16 cellular contexts compared by ENCODE assay signal in the genomic region with DNA sequence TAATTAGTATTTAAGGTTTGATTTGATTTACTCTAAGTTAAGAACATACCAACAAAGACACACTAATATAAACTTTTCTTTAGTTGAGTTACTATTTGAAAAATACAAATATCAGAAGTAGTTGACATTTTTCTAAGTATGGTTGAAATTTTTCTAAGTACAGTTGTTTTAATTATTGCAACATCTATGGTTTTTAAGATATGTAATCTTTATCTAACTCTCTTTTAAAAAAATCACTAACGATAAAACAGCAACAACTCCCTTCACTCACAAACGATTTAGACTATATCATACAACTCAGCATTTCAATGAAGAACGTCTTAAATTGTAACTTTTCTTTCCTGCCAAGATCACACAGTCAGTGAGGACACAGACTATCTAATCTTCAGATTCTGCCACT. TPM values are rescaled to one million over a fixed set of nuclear protein-coding genes. Genes with fewer than 3 reads are reported as not detected.
DNase-seq lines count a peak whose midpoint lies in the region; ATAC-seq and TF ChIP-seq lines count a peak whose summit lies in the region.
"Had no signal": no experiment of that assay in that cellular context is flagged by ENCODE, and none has a peak within 500 bp of the region (broad histone marks: within the 10 kb centered on the region; RNA-seq: fewer than 3 reads in every experiment).

No MANE protein-coding gene starts in this region.

- H3K4me3 Mint-ChIP-seq in activated CD4-positive, alpha-beta memory T cell treated with anti-CD3 and anti-CD28 coated beads, Interleukin-2, amount 10 ng/mL, durations not matched to agents 7 days and 5 days = peak overlapping the region; percentile 2
- H3K4me3 Mint-ChIP-seq in natural killer cell treated with Interleukin-12 subunit alpha and Interleukin-12 subunit beta and Interleukin-15 and Interleukin-18, amount 100 ng/mL, for 72 hours = peak overlapping the region; percentile 52

- H4K20me1 ChIP-seq in BLaER1 treated with 17β-estradiol and CSF1 and Interleukin-3, amounts not matched to agents 10 nM and 100 nM = peaks cover 0 to 18% (median 0%) of the 10 kb centered on the region in 11 experiments; a peak in 5 of 22 replicates

- no peaks in the 10 kb centered on the region for H3K27me3 ChIP-seq in BLaER1 treated with 17β-estradiol and CSF1 and Interleukin-3, amounts not matched to agents 10 nM and 100 nM
- H3K27me3 ChIP-seq in HUES64 (ENCODE audit: insufficient read depth, low read length) (no peaks in the 10 kb centered on the region), sigmoid colon (no peaks in the 10 kb centered on the region)
- H3K27me3 ChIP-seq: colonic mucosa, gastrocnemius medialis had no signal

- CTCF ChIA-PET in activated CD4-positive, alpha-beta memory T cell treated with anti-CD3 and anti-CD28 coated beads, Interleukin-2, amount 10 ng/mL, durations not matched to agents 7 days and 5 days (lab: Charles Lee) = no interaction called here

- H3K36me3 ChIP-seq in BLaER1 treated with 17β-estradiol and CSF1 and Interleukin-3, amounts not matched to agents 10 nM and 100 nM = peaks cover 39 to 56% (median 49%) of the 10 kb centered on the region in 11 experiments
- H3K36me3 ChIP-seq in HUES64 (ENCODE audit: insufficient read depth, low read length) (peaks cover 45% of the 10 kb centered on the region), sigmoid colon (peaks cover 0 to 46% (median 10%) of the 10 kb centered on the region in 4 donors)
- H3K36me3 ChIP-seq: colonic mucosa had no signal

- no peak for DNase-seq in activated CD4-positive, alpha-beta memory T cell treated with anti-CD3 and anti-CD28 coated beads, Interleukin-2, amount 10 ng/mL, durations not matched to agents 7 days and 5 days
- DNase-seq in natural killer cell treated with Interleukin-12 subunit alpha and Interleukin-12 subunit beta and Interleukin-15 and Interleukin-18, amount 100 ng/mL, for 72 hours (ENCODE audit: low spot score) = no peak
- DNase-seq in NCI-H2029 (lab: John Stamatoyannopoulos, UW) (no peak), sigmoid colon (no peak), left lobe of liver (ENCODE audit: low spot score) (no peak)
- DNase-seq: activated gamma-delta T cell treated with Interleukin-2 at 50 U/mL for 16 hours; colonic mucosa; gastrocnemius medialis; HCEC 1CT; lower lobe of right lung; naive thymus-derived CD8-positive, alpha-beta T cell; NCI-H2029 treated with DMSO at 0.1 percent for 48 hours; NCI-H526 treated with DMSO at 0.1 percent for 48 hours had no signal

- POLR2A ChIA-PET in activated CD4-positive, alpha-beta memory T cell treated with anti-CD3 and anti-CD28 coated beads, Interleukin-2, amount 10 ng/mL, durations not matched to agents 7 days and 5 days (lab: Charles Lee) = no interaction called here

- TF ChIP-seq EP300 in sigmoid colon (IDR thresholded peaks at IDR 0.05) = no peak

- H3K4me1 ChIP-seq in BLaER1 treated with 17β-estradiol and CSF1 and Interleukin-3, amounts not matched to agents 10 nM and 100 nM = peaks cover 22 to 40% (median 36%) of the 10 kb centered on the region in 10 experiments
- H3K4me1 ChIP-seq in HUES64 (ENCODE audit: insufficient read depth, low read length) = peaks cover 19% of the 10 kb centered on the region; the same call in 1 of the 2 replicates
- H3K4me1 ChIP-seq in sigmoid colon = peaks cover 0 to 36% (median 30%) of the 10 kb centered on the region in 4 donors

- peaks cover 32% of the 10 kb centered on the region for H3K36me3 Mint-ChIP-seq in activated CD4-positive, alpha-beta memory T cell treated with anti-CD3 and anti-CD28 coated beads, Interleukin-2, amount 10 ng/mL, durations not matched to agents 7 days and 5 days (ENCODE audit: low read depth)
- H3K36me3 Mint-ChIP-seq in natural killer cell treated with Interleukin-12 subunit alpha and Interleukin-12 subunit beta and Interleukin-15 and Interleukin-18, amount 100 ng/mL, for 72 hours = peaks cover 6% of the 10 kb centered on the region

- H3K27ac Mint-ChIP-seq in activated CD4-positive, alpha-beta memory T cell treated with anti-CD3 and anti-CD28 coated beads, Interleukin-2, amount 10 ng/mL, durations not matched to agents 7 days and 5 days = no peak overlapping the region
- no peak overlapping the region for H3K27ac Mint-ChIP-seq in natural killer cell treated with Interleukin-12 subunit alpha and Interleukin-12 subunit beta and Interleukin-15 and Interleukin-18, amount 100 ng/mL, for 72 hours

- H3K4me3 ChIP-seq in BLaER1 treated with 17β-estradiol and CSF1 and Interleukin-3, amounts not matched to agents 10 nM and 100 nM = peak overlapping the region in 4 of 10 experiments; percentile 77 to 95 (median 86); a peak in 4 of 20 replicates
- peak overlapping the region; percentile 77; the same call in 1 of the 2 replicates for H3K4me3 ChIP-seq in HUES64 (ENCODE audit: low read length)
- H3K4me3 ChIP-seq in sigmoid colon = no peak overlapping the region
- H3K4me3 ChIP-seq: colonic mucosa had no signal

- intact Hi-C loops in sigmoid colon (cut with DNase I) = no loop called here

- no peak for TF ChIP-seq CTCF in sigmoid colon (IDR thresholded peaks at IDR 0.05)

- peak overlapping the region in 3 of 11 experiments; percentile 77 to 85 (median 78); a peak in 2 of 22 replicates for H3K9ac ChIP-seq in BLaER1 treated with 17β-estradiol and CSF1 and Interleukin-3, amounts not matched to agents 10 nM and 100 nM
- no peak overlapping the region for H3K9ac ChIP-seq in HUES64 (ENCODE audit: low read depth, low read length)

- no peaks in the 10 kb centered on the region for H3K9me3 Mint-ChIP-seq in activated CD4-positive, alpha-beta memory T cell treated with anti-CD3 and anti-CD28 coated beads, Interleukin-2, amount 10 ng/mL, durations not matched to agents 7 days and 5 days
- no peaks in the 10 kb centered on the region for H3K9me3 Mint-ChIP-seq in natural killer cell treated with Interleukin-12 subunit alpha and Interleukin-12 subunit beta and Interleukin-15 and Interleukin-18, amount 100 ng/mL, for 72 hours
- H3K9me3 Mint-ChIP-seq: naive thymus-derived CD8-positive, alpha-beta T cell had no signal

- ATAC-seq in natural killer cell treated with Interleukin-12 subunit alpha and Interleukin-12 subunit beta and Interleukin-15 and Interleukin-18, amount 100 ng/mL, for 72 hours = no peak
- no peak for ATAC-seq in HG03159 (IDR thresholded peaks at IDR 0.05; ENCODE audit: unreplicated experiment)
- ATAC-seq in left lobe of liver = no peak
- ATAC-seq: gastrocnemius medialis; lower lobe of right lung; naive thymus-derived CD8-positive, alpha-beta T cell had no signal

- H3K27me3 Mint-ChIP-seq in activated CD4-positive, alpha-beta memory T cell treated with anti-CD3 and anti-CD28 coated beads, Interleukin-2, amount 10 ng/mL, durations not matched to agents 7 days and 5 days = no peaks in the 10 kb centered on the region
- no peaks in the 10 kb centered on the region for H3K27me3 Mint-ChIP-seq in natural killer cell treated with Interleukin-12 subunit alpha and Interleukin-12 subunit beta and Interleukin-15 and Interleukin-18, amount 100 ng/mL, for 72 hours
- H3K27me3 Mint-ChIP-seq: naive thymus-derived CD8-positive, alpha-beta T cell had no signal

- H3K4me1 Mint-ChIP-seq in activated CD4-positive, alpha-beta memory T cell treated with anti-CD3 and anti-CD28 coated beads, Interleukin-2, amount 10 ng/mL, durations not matched to agents 7 days and 5 days = peaks cover 17% of the 10 kb centered on the region
- peaks cover 3 to 6% of the 10 kb centered on the region in 2 donors for H3K4me1 Mint-ChIP-seq in natural killer cell treated with Interleukin-12 subunit alpha and Interleukin-12 subunit beta and Interleukin-15 and Interleukin-18, amount 100 ng/mL, for 72 hours (ENCODE audit: low read depth in 2 of 2)

- TF ChIP-seq POLR2A in sigmoid colon (IDR thresholded peaks at IDR 0.05) = no peak

- no peaks in the 10 kb centered on the region for H3K9me3 ChIP-seq in BLaER1 treated with 17β-estradiol and CSF1 and Interleukin-3, amounts not matched to agents 10 nM and 100 nM (replicated peaks in 1 of 11)
- H3K9me3 ChIP-seq in HUES64 (ENCODE audit: insufficient read depth, low read depth, low read length) (no peaks in the 10 kb centered on the region), sigmoid colon (no peaks in the 10 kb centered on the region)
- H3K9me3 ChIP-seq: colonic mucosa, gastrocnemius medialis, lower lobe of right lung had no signal

- 85% methylated on average over 3 of the region's 3 CpGs for WGBS in HUES64
- WGBS in sigmoid colon, 2 donors = 63 to 80% methylated on average over 3 of the region's 3 CpGs

- no peak overlapping the region for H3K27ac ChIP-seq in BLaER1 treated with 17β-estradiol and CSF1 and Interleukin-3, amounts not matched to agents 10 nM and 100 nM
- H3K27ac ChIP-seq in HUES64 (ENCODE audit: low read depth, low read length) (no peak overlapping the region), sigmoid colon (no peak overlapping the region)
- H3K27ac ChIP-seq: colonic mucosa, lower lobe of right lung had no signal

- peak overlapping the region; percentile 8 to 98 (median 92); a peak in 19 of 22 replicates for H3K4me2 ChIP-seq in BLaER1 treated with 17β-estradiol and CSF1 and Interleukin-3, amounts not matched to agents 10 nM and 100 nM

RNA-seq across cellular contexts. Expression of gene C2CD3, which starts 2.0 kb away (rescaled TPM):
- polyA plus RNA-seq in HUES64 (2013, experiment 1 of 2) = 14.4 TPM
- 15.9 TPM for polyA plus RNA-seq in HUES64 (2013, experiment 2 of 2)
- total RNA-seq in activated CD4-positive, alpha-beta memory T cell treated with anti-CD3 and anti-CD28 coated beads, Interleukin-2, amount 10 ng/mL, durations not matched to agents 7 days and 5 days = 10 to 100 TPM; 30.8 to 32.2 TPM
- 10 to 100 TPM; 49.1 to 76.7 TPM for total RNA-seq in natural killer cell treated with Interleukin-12 subunit alpha and Interleukin-12 subunit beta and Interleukin-15 and Interleukin-18, amount 100 ng/mL, for 72 hours
- total RNA-seq in sigmoid colon (10 to 100 TPM; 12.1 to 29.1 (median 19.7) TPM), left lobe of liver (7.0 TPM)
- polyA plus RNA-seq in sigmoid colon = 10 to 100 TPM in 1 of 3 donors, 1 to 10 TPM in 2; 6.9 to 17.2 (median 7.2) TPM

RNA-seq across cellular contexts. Expression of gene PPME1, which starts 2.3 kb away (rescaled TPM):
- 27.9 TPM for polyA plus RNA-seq in HUES64 (2013, experiment 1 of 2)
- polyA plus RNA-seq in HUES64 (2013, experiment 2 of 2) = 35.7 TPM
- 10 to 100 TPM; 27.3 to 28.0 TPM for total RNA-seq in activated CD4-positive, alpha-beta memory T cell treated with anti-CD3 and anti-CD28 coated beads, Interleukin-2, amount 10 ng/mL, durations not matched to agents 7 days and 5 days
- total RNA-seq in natural killer cell treated with Interleukin-12 subunit alpha and Interleukin-12 subunit beta and Interleukin-15 and Interleukin-18, amount 100 ng/mL, for 72 hours = 10 to 100 TPM; 50.6 to 51.5 TPM
- 10 to 100 TPM; 17.7 to 21.9 (median 19.5) TPM for total RNA-seq in sigmoid colon
- 10 to 100 TPM; 10.8 to 22.7 (median 18.7) TPM for polyA plus RNA-seq in sigmoid colon
- total RNA-seq in left lobe of liver = 11.4 TPM
